In the genomic region with DNA sequence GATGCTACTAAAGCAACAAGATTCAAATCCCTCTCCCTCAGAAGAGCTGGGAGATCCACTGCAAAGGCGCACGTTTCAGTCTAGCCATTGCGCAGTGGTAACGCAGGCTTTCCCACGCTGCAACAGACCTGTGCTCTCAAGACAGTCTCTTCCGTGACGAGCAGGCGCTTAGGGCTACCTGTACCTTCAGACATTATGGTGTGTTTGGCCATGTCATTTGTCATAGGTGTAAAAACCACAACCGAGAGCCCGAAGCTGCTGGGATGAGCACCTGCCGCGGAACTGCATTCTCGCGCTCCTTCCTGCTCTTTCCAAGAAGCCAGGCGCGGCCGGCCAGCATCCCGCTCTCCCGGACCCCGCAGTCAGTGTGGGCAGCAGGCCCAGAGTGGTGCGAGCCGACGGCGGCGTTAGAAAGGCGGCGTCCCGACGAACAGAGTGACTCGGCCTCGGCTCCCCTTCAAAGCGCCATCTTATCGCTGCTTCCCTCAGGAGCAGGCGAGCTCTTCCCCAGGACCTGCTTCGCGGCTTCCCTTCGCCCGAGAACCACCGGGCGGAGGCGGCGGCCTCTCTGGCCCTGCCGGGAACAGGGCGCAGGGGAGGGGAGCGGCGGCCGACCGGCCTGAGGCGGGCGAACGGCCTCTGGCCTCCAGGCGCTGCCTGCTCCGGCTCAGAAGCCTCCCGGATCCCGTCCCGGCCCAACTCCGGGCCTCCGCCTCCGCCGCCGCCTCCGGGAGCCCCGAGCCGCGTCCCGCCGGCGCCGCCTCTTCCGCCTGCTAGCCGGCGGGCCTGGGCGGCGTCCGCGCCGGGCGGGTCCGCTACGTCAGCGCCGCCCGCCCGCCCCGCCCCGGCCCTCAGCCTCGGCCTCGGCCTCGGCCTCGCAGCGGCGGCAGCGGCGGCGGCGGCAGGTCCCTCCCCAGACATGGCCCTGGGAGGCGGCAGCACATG, we compare ENCODE assay signal across 1 cellular context.
A peak's percentile ranks its signal among the peaks of the same experiment; 100 is the strongest.
TF ChIP-seq lines count a peak whose summit lies in the region.

FAM120A (plus strand) TSS at position 869 of the 945 bp plus-strand sequence. CDS start 231 bp downstream, outside the sequence.

TF ChIP-seq in K562, 482 proteins besides CTCF, POLR2A, EP300 and RAD21 (continued from another document and continues in another):
- TF ChIP-seq, protein P1, sequence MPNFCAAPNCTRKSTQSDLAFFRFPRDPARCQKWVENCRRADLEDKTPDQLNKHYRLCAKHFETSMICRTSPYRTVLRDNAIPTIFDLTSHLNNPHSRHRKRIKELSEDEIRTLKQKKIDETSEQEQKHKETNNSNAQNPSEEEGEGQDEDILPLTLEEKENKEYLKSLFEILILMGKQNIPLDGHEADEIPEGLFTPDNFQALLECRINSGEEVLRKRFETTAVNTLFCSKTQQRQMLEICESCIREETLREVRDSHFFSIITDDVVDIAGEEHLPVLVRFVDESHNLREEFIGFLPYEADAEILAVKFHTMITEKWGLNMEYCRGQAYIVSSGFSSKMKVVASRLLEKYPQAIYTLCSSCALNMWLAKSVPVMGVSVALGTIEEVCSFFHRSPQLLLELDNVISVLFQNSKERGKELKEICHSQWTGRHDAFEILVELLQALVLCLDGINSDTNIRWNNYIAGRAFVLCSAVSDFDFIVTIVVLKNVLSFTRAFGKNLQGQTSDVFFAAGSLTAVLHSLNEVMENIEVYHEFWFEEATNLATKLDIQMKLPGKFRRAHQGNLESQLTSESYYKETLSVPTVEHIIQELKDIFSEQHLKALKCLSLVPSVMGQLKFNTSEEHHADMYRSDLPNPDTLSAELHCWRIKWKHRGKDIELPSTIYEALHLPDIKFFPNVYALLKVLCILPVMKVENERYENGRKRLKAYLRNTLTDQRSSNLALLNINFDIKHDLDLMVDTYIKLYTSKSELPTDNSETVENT (CRISPR knock-in tag; IDR thresholded peaks at IDR 0.05): peak; percentile 94
- peak; percentile 59 to 84 for TF ChIP-seq MAZ (CRISPR knock-in tag; conservative IDR thresholded peaks at IDR 0.05 in 1 of 2, IDR thresholded peaks at IDR 0.05 in 1 of 2)
- TF ChIP-seq CHD1 (IDR thresholded peaks at IDR 0.05; ENCODE audit: low read length): peak; percentile 92
- 0 out of 2 replicates have a peak, but pooled peaks have one; percentile 28 for TF ChIP-seq SOX6 (IDR thresholded peaks at IDR 0.05)
- peak; percentile 48 for TF ChIP-seq TBP (optimal IDR thresholded peaks at IDR 0.05; ENCODE audit: low read depth, low read length)
- TF ChIP-seq RFX7 (CRISPR knock-in tag; IDR thresholded peaks at IDR 0.05): no peak
- TF ChIP-seq U2AF1 (optimal IDR thresholded peaks at IDR 0.05; ENCODE audit: low read depth, low read length): peak; percentile 48
- TF ChIP-seq KLF1 (tag; IDR thresholded peaks at IDR 0.05): 0 out of 2 replicates have a peak, but pooled peaks have one; percentile 21
- peak; percentile 71 for TF ChIP-seq SUPT5H (IDR thresholded peaks at IDR 0.05)
- TF ChIP-seq ZNF57 (CRISPR knock-in tag; IDR thresholded peaks at IDR 0.05): no peak
- no peak for TF ChIP-seq HDAC8 (tag; IDR thresholded peaks at IDR 0.05)
- 0 out of 2 replicates have a peak, but pooled peaks have one; percentile 38 for TF ChIP-seq ZNF511 (CRISPR knock-in tag; IDR thresholded peaks at IDR 0.05)
- TF ChIP-seq ZBTB11 (CRISPR knock-in tag; IDR thresholded peaks at IDR 0.05): peak in 1 of 3 experiments; percentile 72; a peak in 2 of 6 replicates
- TF ChIP-seq, protein P2, sequence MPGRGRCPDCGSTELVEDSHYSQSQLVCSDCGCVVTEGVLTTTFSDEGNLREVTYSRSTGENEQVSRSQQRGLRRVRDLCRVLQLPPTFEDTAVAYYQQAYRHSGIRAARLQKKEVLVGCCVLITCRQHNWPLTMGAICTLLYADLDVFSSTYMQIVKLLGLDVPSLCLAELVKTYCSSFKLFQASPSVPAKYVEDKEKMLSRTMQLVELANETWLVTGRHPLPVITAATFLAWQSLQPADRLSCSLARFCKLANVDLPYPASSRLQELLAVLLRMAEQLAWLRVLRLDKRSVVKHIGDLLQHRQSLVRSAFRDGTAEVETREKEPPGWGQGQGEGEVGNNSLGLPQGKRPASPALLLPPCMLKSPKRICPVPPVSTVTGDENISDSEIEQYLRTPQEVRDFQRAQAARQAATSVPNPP (IDR thresholded peaks at IDR 0.05; ENCODE audit: borderline replicate concordance, insufficient read depth, insufficient read length): no peak
- TF ChIP-seq UBTF (IDR thresholded peaks at IDR 0.05; ENCODE audit: borderline replicate concordance in 1 of 2, low read depth in 2 of 2, low read length in 2 of 2): peak; percentile 51 to 78; a peak in 1 of 4 replicates
- TF ChIP-seq ZNF644 (tag; IDR thresholded peaks at IDR 0.05; ENCODE audit: low read depth): no peak
- no peak for TF ChIP-seq KLF13 (tag; IDR thresholded peaks at IDR 0.05; ENCODE audit: borderline replicate concordance, low read depth)
- TF ChIP-seq ZNF696 (CRISPR knock-in tag; conservative IDR thresholded peaks at IDR 0.05): no peak
- peak; percentile 51; the same call in 1 of the 2 replicates for TF ChIP-seq ZBTB7A (IDR thresholded peaks at IDR 0.05; ENCODE audit: borderline replicate concordance, control insufficient read depth, low read depth, low read length)
- TF ChIP-seq EGR1 (conservative IDR thresholded peaks at IDR 0.05): 0 out of 2 replicates have a peak, but pooled peaks have one; percentile 16
- TF ChIP-seq, protein P3, sequence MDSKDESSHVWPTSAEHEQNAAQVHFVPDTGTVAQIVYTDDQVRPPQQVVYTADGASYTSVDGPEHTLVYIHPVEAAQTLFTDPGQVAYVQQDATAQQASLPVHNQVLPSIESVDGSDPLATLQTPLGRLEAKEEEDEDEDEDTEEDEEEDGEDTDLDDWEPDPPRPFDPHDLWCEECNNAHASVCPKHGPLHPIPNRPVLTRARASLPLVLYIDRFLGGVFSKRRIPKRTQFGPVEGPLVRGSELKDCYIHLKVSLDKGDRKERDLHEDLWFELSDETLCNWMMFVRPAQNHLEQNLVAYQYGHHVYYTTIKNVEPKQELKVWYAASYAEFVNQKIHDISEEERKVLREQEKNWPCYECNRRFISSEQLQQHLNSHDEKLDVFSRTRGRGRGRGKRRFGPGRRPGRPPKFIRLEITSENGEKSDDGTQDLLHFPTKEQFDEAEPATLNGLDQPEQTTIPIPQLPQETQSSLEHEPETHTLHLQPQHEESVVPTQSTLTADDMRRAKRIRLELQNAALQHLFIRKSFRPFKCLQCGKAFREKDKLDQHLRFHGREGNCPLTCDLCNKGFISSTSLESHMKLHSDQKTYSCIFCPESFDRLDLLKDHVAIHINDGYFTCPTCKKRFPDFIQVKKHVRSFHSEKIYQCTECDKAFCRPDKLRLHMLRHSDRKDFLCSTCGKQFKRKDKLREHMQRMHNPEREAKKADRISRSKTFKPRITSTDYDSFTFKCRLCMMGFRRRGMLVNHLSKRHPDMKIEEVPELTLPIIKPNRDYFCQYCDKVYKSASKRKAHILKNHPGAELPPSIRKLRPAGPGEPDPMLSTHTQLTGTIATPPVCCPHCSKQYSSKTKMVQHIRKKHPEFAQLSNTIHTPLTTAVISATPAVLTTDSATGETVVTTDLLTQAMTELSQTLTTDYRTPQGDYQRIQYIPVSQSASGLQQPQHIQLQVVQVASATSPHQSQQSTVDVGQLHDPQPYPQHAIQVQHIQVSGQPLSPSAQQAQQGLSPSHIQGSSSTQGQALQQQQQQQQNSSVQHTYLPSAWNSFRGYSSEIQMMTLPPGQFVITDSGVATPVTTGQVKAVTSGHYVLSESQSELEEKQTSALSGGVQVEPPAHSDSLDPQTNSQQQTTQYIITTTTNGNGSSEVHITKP (IDR thresholded peaks at IDR 0.05; ENCODE audit: partially characterized antibody): no peak
- TF ChIP-seq BRD9 (IDR thresholded peaks at IDR 0.05; ENCODE audit: low read depth, partially characterized antibody): no peak
- peak; percentile 57; the same call in 1 of the 2 replicates for TF ChIP-seq ZBTB17 (CRISPR knock-in tag; IDR thresholded peaks at IDR 0.05)
- 0 out of 4 replicates have a peak, but pooled peaks of 1 of the 2 experiments have one; percentile 45 for TF ChIP-seq SRF (CRISPR knock-in tag; IDR thresholded peaks at IDR 0.05)
- no peak for TF ChIP-seq POLR3A (IDR thresholded peaks at IDR 0.05; ENCODE audit: borderline replicate concordance, extremely low read depth, insufficient read depth, insufficient read length)
- TF ChIP-seq MEF2A (IDR thresholded peaks at IDR 0.05; ENCODE audit: control insufficient read depth, low read depth, low read length): no peak
- TF ChIP-seq, protein P4, sequence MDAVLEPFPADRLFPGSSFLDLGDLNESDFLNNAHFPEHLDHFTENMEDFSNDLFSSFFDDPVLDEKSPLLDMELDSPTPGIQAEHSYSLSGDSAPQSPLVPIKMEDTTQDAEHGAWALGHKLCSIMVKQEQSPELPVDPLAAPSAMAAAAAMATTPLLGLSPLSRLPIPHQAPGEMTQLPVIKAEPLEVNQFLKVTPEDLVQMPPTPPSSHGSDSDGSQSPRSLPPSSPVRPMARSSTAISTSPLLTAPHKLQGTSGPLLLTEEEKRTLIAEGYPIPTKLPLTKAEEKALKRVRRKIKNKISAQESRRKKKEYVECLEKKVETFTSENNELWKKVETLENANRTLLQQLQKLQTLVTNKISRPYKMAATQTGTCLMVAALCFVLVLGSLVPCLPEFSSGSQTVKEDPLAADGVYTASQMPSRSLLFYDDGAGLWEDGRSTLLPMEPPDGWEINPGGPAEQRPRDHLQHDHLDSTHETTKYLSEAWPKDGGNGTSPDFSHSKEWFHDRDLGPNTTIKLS (IDR thresholded peaks at IDR 0.05; ENCODE audit: borderline replicate concordance, low read depth): 0 out of 2 replicates have a peak, but pooled peaks have one; percentile 37
- TF ChIP-seq, protein P5, sequence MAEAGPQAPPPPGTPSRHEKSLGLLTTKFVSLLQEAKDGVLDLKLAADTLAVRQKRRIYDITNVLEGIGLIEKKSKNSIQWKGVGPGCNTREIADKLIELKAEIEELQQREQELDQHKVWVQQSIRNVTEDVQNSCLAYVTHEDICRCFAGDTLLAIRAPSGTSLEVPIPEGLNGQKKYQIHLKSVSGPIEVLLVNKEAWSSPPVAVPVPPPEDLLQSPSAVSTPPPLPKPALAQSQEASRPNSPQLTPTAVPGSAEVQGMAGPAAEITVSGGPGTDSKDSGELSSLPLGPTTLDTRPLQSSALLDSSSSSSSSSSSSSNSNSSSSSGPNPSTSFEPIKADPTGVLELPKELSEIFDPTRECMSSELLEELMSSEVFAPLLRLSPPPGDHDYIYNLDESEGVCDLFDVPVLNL (CRISPR knock-in tag; IDR thresholded peaks at IDR 0.05; ENCODE audit: low read depth): no peak
- no peak for TF ChIP-seq ZNF561 (CRISPR knock-in tag; conservative IDR thresholded peaks at IDR 0.05)
- no peak for TF ChIP-seq KLF16 (IDR thresholded peaks at IDR 0.05)
- no peak for TF ChIP-seq MIER1 (IDR thresholded peaks at IDR 0.05; ENCODE audit: low read depth)
- TF ChIP-seq CXXC5 (CRISPR knock-in tag; IDR thresholded peaks at IDR 0.05): peak; percentile 84
- 0 out of 2 replicates have a peak, but pooled peaks have one; percentile 59 for TF ChIP-seq TARDBP (IDR thresholded peaks at IDR 0.05)
- no peak for TF ChIP-seq HDGF (IDR thresholded peaks at IDR 0.05)
- TF ChIP-seq FOXK1 (CRISPR knock-in tag; IDR thresholded peaks at IDR 0.05; ENCODE audit: borderline replicate concordance): peak; percentile 82; the same call in 1 of the 2 replicates
